ENCODE assay signal across 5 cellular contexts in genomic region chr11:73931951-73932350, GRCh38. TPM values are rescaled to one million over a fixed set of nuclear protein-coding genes. Genes with fewer than 3 reads are reported as not detected.
"Had no signal": no experiment of that assay in that cellular context is flagged by ENCODE, and none has a peak within 500 bp of the region (broad histone marks: within the 10 kb centered on the region; RNA-seq: fewer than 3 reads in every experiment).

No MANE protein-coding gene starts in this region.

- H3K27me3 Mint-ChIP-seq: IgD-negative memory B cell had no signal

- H3K4me3 ChIP-seq: GM23338 had no signal

- H3K9me3 Mint-ChIP-seq: IgD-negative memory B cell had no signal

- H3K4me3 Mint-ChIP-seq: GM23338, H9, IgD-negative memory B cell had no signal

- H3K4me1 Mint-ChIP-seq: IgD-negative memory B cell had no signal

- H3K27ac Mint-ChIP-seq: GM23338, H9 had no signal

RNA-seq across cellular contexts. Expression of gene DNAJB13, which starts 18.9 kb away (rescaled TPM):
- total RNA-seq: H1, H9, HepG2 had no signal
